8 cellular contexts compared by ENCODE assay signal in the genomic region with DNA sequence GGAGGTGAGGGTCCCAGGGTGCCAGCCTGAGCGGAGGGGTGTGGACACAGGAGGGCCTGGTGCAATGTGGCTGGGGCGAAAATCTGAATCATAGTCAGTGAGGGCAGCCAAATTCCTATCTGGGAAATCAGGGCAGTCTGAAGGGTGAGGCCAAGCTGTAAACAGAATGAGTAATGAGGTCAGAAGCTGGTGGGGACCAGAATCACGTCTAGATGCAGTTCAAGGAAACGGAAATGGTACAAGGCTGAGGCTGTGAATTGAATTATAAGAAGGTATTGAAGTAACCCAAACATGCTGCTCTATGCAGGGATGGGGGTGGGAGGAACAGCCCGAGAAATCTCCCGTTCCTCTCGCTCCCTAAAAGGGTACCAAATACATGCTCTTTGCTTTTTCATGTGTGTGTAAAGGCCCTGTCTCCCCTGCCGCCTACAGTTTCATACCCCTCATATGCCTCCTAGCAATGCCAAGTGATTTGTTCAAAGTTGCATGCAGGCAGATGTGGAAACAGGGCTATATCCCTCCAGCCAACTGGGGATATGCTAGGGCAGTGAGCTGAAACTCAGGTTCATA. TPM values are rescaled to one million over a fixed set of nuclear protein-coding genes. Genes with fewer than 3 reads are reported as not detected.
A peak's percentile ranks its signal among the peaks of the same experiment; 100 is the strongest.
DNase-seq lines count a peak whose midpoint lies in the region; ATAC-seq, FAIRE-seq and TF ChIP-seq lines count a peak whose summit lies in the region.

No MANE protein-coding gene starts in this region.

- peak overlapping the region; percentile 21 for H3K9ac ChIP-seq in fibroblast of lung (ENCODE audit: insufficient read depth, low read length)

- H4K20me1 ChIP-seq in GM23338 (replicated peaks; ENCODE audit: insufficient read depth) (peaks cover 4% of the 10 kb centered on the region; the same call in 1 of the 2 replicates), fibroblast of lung (ENCODE audit: control insufficient read depth, extremely low read depth, insufficient read depth, low read length) (no peaks in the 10 kb centered on the region)

- peaks cover 6% of the 10 kb centered on the region for H3K9me3 Mint-ChIP-seq in GM23338

- no peak for DNase-seq in GM23338 (ENCODE audit: low spot score)
- DNase-seq in T-helper 17 cell: peak in 2 of 3 donors; percentile 23 to 30
- DNase-seq in fibroblast of lung (ENCODE audit: low read depth in 2 of 2): peak; percentile 94 to 98
- DNase-seq in pancreas: peak in 2 of 6 donors; percentile 18 to 40
- DNase-seq in NCI-H2227 (lab: John Stamatoyannopoulos, UW; ENCODE audit: unreplicated experiment): no peak
- DNase-seq in cerebellum (ENCODE audit: low spot score): no peak
- DNase-seq in DMS53 (lab: John Stamatoyannopoulos, UW): no peak

- peak overlapping the region; percentile 86 for H3K4me2 ChIP-seq in GM23338
- peak overlapping the region; percentile 44 for H3K4me2 ChIP-seq in fibroblast of lung (ENCODE audit: extremely low read depth, insufficient read depth, low read length)

- H3K4me3 Mint-ChIP-seq in GM23338 (peak overlapping the region; percentile 94), T-helper 17 cell (peak overlapping the region; percentile 71)

- ATAC-seq in GM23338: no peak
- ATAC-seq in T-helper 17 cell: peak; percentile 88
- peak; percentile 40 to 75 (median 72) for ATAC-seq in pancreas
- no peak for ATAC-seq in HG03469 (IDR thresholded peaks at IDR 0.05; ENCODE audit: unreplicated experiment)

- intact Hi-C loops in pancreas (cut with DNase I): no loop called here

- peaks cover 14% of the 10 kb centered on the region for H3K27me3 Mint-ChIP-seq in GM23338 (ENCODE audit: insufficient read depth, low read depth, poor library complexity)
- no peaks in the 10 kb centered on the region for H3K27me3 Mint-ChIP-seq in T-helper 17 cell

- H3K4me1 ChIP-seq in GM23338 (ENCODE audit: insufficient read depth): peaks cover 55% of the 10 kb centered on the region
- peaks cover 32% of the 10 kb centered on the region for H3K4me1 ChIP-seq in fibroblast of lung (ENCODE audit: control insufficient read depth, extremely low read depth, insufficient read depth, low read length)
- H3K4me1 ChIP-seq in pancreas: peaks cover 0 to 15% (median 0%) of the 10 kb centered on the region in 3 donors

- H2AFZ ChIP-seq in GM23338 (no peak overlapping the region), fibroblast of lung (ENCODE audit: low read length) (no peak overlapping the region)

- peaks cover 64% of the 10 kb centered on the region for H3K36me3 Mint-ChIP-seq in GM23338 (ENCODE audit: low read depth)
- H3K36me3 Mint-ChIP-seq in T-helper 17 cell (ENCODE audit: low read depth): no peaks in the 10 kb centered on the region

- H3K27ac ChIP-seq in GM23338 (ENCODE audit: low read depth) (peak overlapping the region; percentile 100), fibroblast of lung (ENCODE audit: insufficient read depth, low read length) (peak overlapping the region; percentile 96), pancreas (peak overlapping the region in 3 of 4 donors; percentile 20 to 73 (median 58))

- H3K27me3 ChIP-seq in GM23338 (ENCODE audit: insufficient read depth) (no peaks in the 10 kb centered on the region), fibroblast of lung (ENCODE audit: control insufficient read depth, insufficient read depth, low read length) (no peaks in the 10 kb centered on the region), pancreas (no peaks in the 10 kb centered on the region)

- H3K36me3 ChIP-seq in GM23338 (ENCODE audit: insufficient read depth): peaks cover 8% of the 10 kb centered on the region
- H3K36me3 ChIP-seq in fibroblast of lung (ENCODE audit: control insufficient read depth, insufficient read depth, low read length): no peaks in the 10 kb centered on the region
- no peaks in the 10 kb centered on the region for H3K36me3 ChIP-seq in pancreas

- H3K9me3 ChIP-seq in T-helper 17 cell (ENCODE audit: control insufficient read depth, low read length, poor library complexity, severe bottlenecking): no peaks in the 10 kb centered on the region
- H3K9me3 ChIP-seq in fibroblast of lung (ENCODE audit: control insufficient read depth, insufficient read depth, low read depth, low read length): no peaks in the 10 kb centered on the region
- H3K9me3 ChIP-seq in pancreas: no peaks in the 10 kb centered on the region

- H3K4me1 Mint-ChIP-seq in GM23338 (peaks cover 65% of the 10 kb centered on the region), T-helper 17 cell (peaks cover 37% of the 10 kb centered on the region)

- no peaks in the 10 kb centered on the region for H3K9me2 ChIP-seq in GM23338 (ENCODE audit: insufficient read depth)

- no peak for FAIRE-seq in pancreas (lab: Jason Lieb, UNC)

- H3K4me3 ChIP-seq in GM23338: peak overlapping the region; percentile 70
- no peak overlapping the region for H3K4me3 ChIP-seq in fibroblast of lung (replicated peaks in 1 of 4; ENCODE audit: control extremely low read depth in 1 of 4, insufficient read depth in 1 of 4, low read depth in 3 of 4, low read length in 4 of 4)
- H3K4me3 ChIP-seq in pancreas: no peak overlapping the region

- H3K27ac Mint-ChIP-seq in GM23338: peak overlapping the region; percentile 88
- peak overlapping the region; percentile 98 for H3K27ac Mint-ChIP-seq in T-helper 17 cell

- 63 to 65% methylated on average over 8 of the region's 8 CpGs for WGBS in pancreas, 2 donors

- H3K79me2 ChIP-seq in GM23338 (replicated peaks; ENCODE audit: insufficient read depth): peaks cover 83% of the 10 kb centered on the region
- H3K79me2 ChIP-seq in fibroblast of lung (ENCODE audit: control insufficient read depth, insufficient read depth, low read length): no peaks in the 10 kb centered on the region

- H3F3A ChIP-seq in GM23338 (replicated peaks; ENCODE audit: low read depth): 0 out of 2 replicates have a peak, but pooled peaks cover 5% of the 10 kb centered on the region

- TF ChIP-seq CTCF in GM23338 (conservative IDR thresholded peaks at IDR 0.05; ENCODE audit: low read depth in 2 of 2) (no peak), fibroblast of lung (conservative IDR thresholded peaks at IDR 0.05 in 1 of 2, IDR thresholded peaks at IDR 0.05 in 1 of 2; ENCODE audit: low read depth in 1 of 2, low read length in 2 of 2) (no peak), pancreas (IDR thresholded peaks at IDR 0.05) (no peak)

TF ChIP-seq in GM23338, 12 proteins besides CTCF, POLR2A, EP300 and RAD21:
- TF ChIP-seq STAT1 (IDR thresholded peaks at IDR 0.05; ENCODE audit: unreplicated experiment): no peak
- no peak for TF ChIP-seq ZNF114 (CRISPR knock-in tag; IDR thresholded peaks at IDR 0.05)
- TF ChIP-seq CREB1 (CRISPR knock-in tag; IDR thresholded peaks at IDR 0.05; ENCODE audit: low read depth): no peak
- TF ChIP-seq, protein P1, sequence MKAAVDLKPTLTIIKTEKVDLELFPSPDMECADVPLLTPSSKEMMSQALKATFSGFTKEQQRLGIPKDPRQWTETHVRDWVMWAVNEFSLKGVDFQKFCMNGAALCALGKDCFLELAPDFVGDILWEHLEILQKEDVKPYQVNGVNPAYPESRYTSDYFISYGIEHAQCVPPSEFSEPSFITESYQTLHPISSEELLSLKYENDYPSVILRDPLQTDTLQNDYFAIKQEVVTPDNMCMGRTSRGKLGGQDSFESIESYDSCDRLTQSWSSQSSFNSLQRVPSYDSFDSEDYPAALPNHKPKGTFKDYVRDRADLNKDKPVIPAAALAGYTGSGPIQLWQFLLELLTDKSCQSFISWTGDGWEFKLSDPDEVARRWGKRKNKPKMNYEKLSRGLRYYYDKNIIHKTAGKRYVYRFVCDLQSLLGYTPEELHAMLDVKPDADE (IDR thresholded peaks at IDR 0.05): no peak
- peak; percentile 27; the same call in 1 of the 2 replicates for TF ChIP-seq POLR2AphosphoS5 (IDR thresholded peaks at IDR 0.05; ENCODE audit: low read depth)
- TF ChIP-seq JUNB (IDR thresholded peaks at IDR 0.05; ENCODE audit: unreplicated experiment): no peak
- TF ChIP-seq NANOG (IDR thresholded peaks at IDR 0.05; ENCODE audit: borderline replicate concordance): no peak

RNA-seq across cellular contexts. Expression of a gene that starts 35.2 kb away (rescaled TPM):
- total RNA-seq in GM23338 (2014; rRNA removed; shearing (Covaris generic)): 64.0 and 74.2 TPM in 2 replicates
- polyA plus RNA-seq in GM23338 (2016; fragmentation: Nextera tagmentation; extraction: Ambion mirVana) (43.7 and 46.0 TPM in 2 replicates), fibroblast of lung (13.4 and 13.8 TPM in 2 replicates), pancreas (10 to 100 TPM; 11.3 to 15.1 TPM)
- total RNA-seq in T-helper 17 cell (100 to 1,000 TPM; 210 to 310 TPM), fibroblast of lung (22.8 and 25.7 TPM in 2 replicates), pancreas (10 to 100 TPM in 4 of 6 donors, 1 to 10 TPM in 2; 7.5 to 25.3 (median 14.1) TPM), cerebellum (10.6 TPM)
- polyA plus RNA-seq in fibroblast of lung (2012): 16.7 and 20.5 TPM in 2 replicates
- polyA minus RNA-seq in fibroblast of lung (ENCODE audit: low replicate concordance): 31.2 and 45.0 TPM in 2 replicates

Comparison
In these comparisons a context has a peak if more than half of its experiments do, and no peak if none do; other contexts are left out.
1. ATAC-seq: peak in T-helper 17 cell (single experiment) and pancreas (4 of 4); none in GM23338 (single experiment) and HG03469 (single experiment).
2. DNase-seq: peak in T-helper 17 cell (2 of 3) and fibroblast of lung (2 of 2); none in GM23338 (single experiment), NCI-H2227 (single experiment), cerebellum (single experiment) and DMS53 (single experiment).
3. Peak in every context shown above with its lines, with median percentiles within 50 percentile points of each other: H3K27ac ChIP-seq.